Comparison of ENCODE assay signal across 18 cellular contexts in the genomic region with DNA sequence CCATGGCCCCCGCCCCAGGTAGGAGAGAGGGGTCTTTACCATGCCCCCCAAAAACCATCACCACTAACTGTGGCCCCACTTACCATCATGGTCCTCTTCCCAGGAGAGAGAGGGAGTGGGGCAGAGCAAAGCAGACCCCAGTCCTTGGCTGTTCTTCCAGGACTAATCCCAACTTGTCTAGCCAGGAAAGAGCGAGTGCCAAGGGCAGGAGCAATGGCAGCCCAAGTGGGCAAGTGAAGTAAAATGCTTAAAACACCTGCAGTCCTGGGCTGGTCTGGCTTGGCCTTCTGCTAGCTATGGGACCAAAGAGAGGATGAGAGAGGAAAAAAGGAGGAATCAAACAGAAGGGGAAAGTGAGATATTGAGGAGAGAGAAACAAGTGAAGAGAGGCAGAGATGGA. TPM values are rescaled to one million over a fixed set of nuclear protein-coding genes. Genes with fewer than 3 reads are reported as not detected.
DNase-seq lines count a peak whose midpoint lies in the region; ATAC-seq, FAIRE-seq and TF ChIP-seq lines count a peak whose summit lies in the region.
"Had no signal": no experiment of that assay in that cellular context is flagged by ENCODE, and none has a peak within 500 bp of the region (broad histone marks: within the 10 kb centered on the region; RNA-seq: fewer than 3 reads in every experiment).

No MANE protein-coding gene starts in this region.

- H3K4me1 ChIP-seq in HepG2 (ENCODE audit: insufficient read depth, low read length) (no peaks in the 10 kb centered on the region), right lobe of liver (peaks cover 0 to 4% (median 0%) of the 10 kb centered on the region in 4 donors), endodermal cell (ENCODE audit: control insufficient read depth, insufficient read depth, low read length) (no peaks in the 10 kb centered on the region)

- intact Hi-C loops in HepG2 (cut with micrococcal nuclease; ENCODE audit: unreplicated experiment) (no loop called here), right lobe of liver (cut with DNase I) (no loop called here)

- BruUV-seq in HepG2 (replicated peaks; lab: Mats Ljungman, UMichigan) = no TSS peak

- H3K27me3 Mint-ChIP-seq in WTC11 (ENCODE audit: low read depth) (no peaks in the 10 kb centered on the region), endodermal cell (ENCODE audit: insufficient read depth) (no peaks in the 10 kb centered on the region)
- H3K27me3 Mint-ChIP-seq: CD4-positive, CD25-positive, alpha-beta regulatory T cell had no signal

- H3K4me3 ChIP-seq in HepG2 (replicated peaks in 1 of 3; ENCODE audit: insufficient read depth in 1 of 3, low read depth in 2 of 3, low read length in 3 of 3) (no peak overlapping the region), right lobe of liver (no peak overlapping the region), endodermal cell (ENCODE audit: low read length) (no peak overlapping the region)
- H3K4me3 ChIP-seq: BLaER1 treated with 17β-estradiol and CSF1 and Interleukin-3, amounts not matched to agents 10 nM and 100 nM had no signal

- H3K4me1 Mint-ChIP-seq in WTC11 (no peaks in the 10 kb centered on the region), endodermal cell (no peaks in the 10 kb centered on the region)
- H3K4me1 Mint-ChIP-seq: CD4-positive, CD25-positive, alpha-beta regulatory T cell had no signal

- no peaks in the 10 kb centered on the region; a peak in 1 of 5 replicates for H3K27me3 ChIP-seq in HepG2 (ENCODE audit: control insufficient read depth in 1 of 2, insufficient read depth in 2 of 2, low read length in 2 of 2)
- no peaks in the 10 kb centered on the region for H3K27me3 ChIP-seq in right lobe of liver
- H3K27me3 ChIP-seq in endodermal cell (ENCODE audit: control insufficient read depth, insufficient read depth, low read length, poor library complexity, severe bottlenecking) = no peaks in the 10 kb centered on the region
- H3K27me3 ChIP-seq: BLaER1 treated with 17β-estradiol and CSF1 and Interleukin-3, amounts not matched to agents 10 nM and 100 nM had no signal

- DNase-seq in HepG2 (ENCODE audit: low spot score) (no peak), right lobe of liver (no peak), WTC11 (ENCODE audit: low spot score) (no peak), endodermal cell (peak; percentile 22), DMS153 (lab: John Stamatoyannopoulos, UW) (no peak), NCI-H69 (lab: John Stamatoyannopoulos, UW) (no peak)
- DNase-seq in stimulated activated CD4-positive, alpha-beta T cell treated with anti-CD3 and anti-CD28 coated beads, Interleukin-4, amount 100 ng/mL, for 24 hours = no peak
- DNase-seq: 8988T; CD4-positive, CD25-positive, alpha-beta regulatory T cell; DMS 273 treated with DMSO at 0.1 percent for 48 hours; DMS79 treated with DMSO at 0.1 percent for 48 hours; EL; GOT3; HCEC 1CT; IMR-90 had no signal

- no peak overlapping the region for H2AFZ ChIP-seq in HepG2 (ENCODE audit: low read length)

- 95% methylated on average over 1 of the region's 2 CpGs for WGBS in HepG2 (ENCODE audit: low lambda C conversion rate)
- 90% methylated on average over 2 of the region's 2 CpGs for WGBS in right lobe of liver (ENCODE audit: insufficient coverage, low coverage, low lambda C conversion rate, missing lambda C conversion rate)
- 89 to 100% methylated on average over 1 to 2 of the region's 2 CpGs for WGBS in endodermal cell (ENCODE audit: insufficient coverage in 1 of 2, insufficient read length in 1 of 2), 2 experiments

- TF ChIP-seq RAD21 in HepG2 (CRISPR knock-in tag; IDR thresholded peaks at IDR 0.05) = no peak

- H3K36me3 Mint-ChIP-seq in WTC11 = peaks cover 29% of the 10 kb centered on the region
- peaks cover 61% of the 10 kb centered on the region for H3K36me3 Mint-ChIP-seq in endodermal cell (ENCODE audit: low read depth)

- FAIRE-seq in HepG2 (lab: Jason Lieb, UNC) = no peak
- FAIRE-seq: G401.6, GM12891 had no signal

- H4K20me1 ChIP-seq in HepG2 (ENCODE audit: insufficient read depth, low read length) = no peaks in the 10 kb centered on the region

- no peak overlapping the region for H3K9ac ChIP-seq in HepG2 (ENCODE audit: insufficient read depth, low read depth, low read length)
- H3K9ac ChIP-seq in endodermal cell (ENCODE audit: extremely low read depth, low read length, poor library complexity, severe bottlenecking) = no peak overlapping the region
- H3K9ac ChIP-seq: BLaER1 treated with 17β-estradiol and CSF1 and Interleukin-3, amounts not matched to agents 10 nM and 100 nM had no signal

- H3K4me3 Mint-ChIP-seq in WTC11 = no peak overlapping the region
- H3K4me3 Mint-ChIP-seq in endodermal cell = no peak overlapping the region
- H3K4me3 Mint-ChIP-seq: CD4-positive, CD25-positive, alpha-beta regulatory T cell had no signal

- H3K27ac Mint-ChIP-seq in WTC11 (no peak overlapping the region; the same call in 1 of the 2 replicates), endodermal cell (no peak overlapping the region)
- H3K27ac Mint-ChIP-seq: CD4-positive, CD25-positive, alpha-beta regulatory T cell had no signal

- H3K36me3 ChIP-seq in HepG2 (replicated peaks in 1 of 2; ENCODE audit: control insufficient read depth in 1 of 2, insufficient read depth in 2 of 2, low read length in 2 of 2) = no peaks in the 10 kb centered on the region
- peaks cover 0 to 2% (median 0%) of the 10 kb centered on the region in 4 donors for H3K36me3 ChIP-seq in right lobe of liver
- H3K36me3 ChIP-seq in endodermal cell (ENCODE audit: control insufficient read depth, insufficient read depth, low read length) = peaks cover 32% of the 10 kb centered on the region

- no peaks in the 10 kb centered on the region for H3K79me2 ChIP-seq in HepG2 (ENCODE audit: insufficient read depth, low read length)

- POLR2A ChIA-PET in HepG2 (lab: Yijun Ruan, JAX) (no interaction called here), WTC11 (lab: Charles Lee) (no interaction called here)

- TF ChIP-seq POLR2A in HepG2 (IDR thresholded peaks at IDR 0.05; ENCODE audit: insufficient read depth in 1 of 2, low read depth in 2 of 2, low read length in 2 of 2) = no peak
- no peak for TF ChIP-seq POLR2A in right lobe of liver (IDR thresholded peaks at IDR 0.05)

- H3K9me3 Mint-ChIP-seq in WTC11 = no peaks in the 10 kb centered on the region
- no peaks in the 10 kb centered on the region for H3K9me3 Mint-ChIP-seq in endodermal cell
- H3K9me3 Mint-ChIP-seq: CD4-positive, CD25-positive, alpha-beta regulatory T cell had no signal

- no peak for TF ChIP-seq CTCF in HepG2 (CRISPR knock-in tag; IDR thresholded peaks at IDR 0.05)
- no peak for TF ChIP-seq CTCF in right lobe of liver (IDR thresholded peaks at IDR 0.05)
- TF ChIP-seq CTCF in WTC11 (IDR thresholded peaks at IDR 0.05) = no peak
- no peak for TF ChIP-seq CTCF in endodermal cell (conservative IDR thresholded peaks at IDR 0.05)

- H3K27ac ChIP-seq in HepG2 (ENCODE audit: extremely low read length, insufficient read depth, low read length) (no peak overlapping the region), right lobe of liver (no peak overlapping the region), endodermal cell (ENCODE audit: low read depth, low read length) (no peak overlapping the region)
- H3K27ac ChIP-seq: BLaER1 treated with 17β-estradiol and CSF1 and Interleukin-3, amounts not matched to agents 10 nM and 100 nM had no signal

- in situ Hi-C loops in HepG2 (cut with HindIII; ENCODE audit: extremely low pct_ligation_motif_present, low pct_unique_long_range_greater_than_20kb) = no loop called here

- no peaks in the 10 kb centered on the region for H3K9me3 ChIP-seq in HepG2 (ENCODE audit: low read length)
- H3K9me3 ChIP-seq in right lobe of liver = no peaks in the 10 kb centered on the region
- no peaks in the 10 kb centered on the region for H3K9me3 ChIP-seq in endodermal cell (ENCODE audit: control insufficient read depth, low read length)

- H3K4me2 ChIP-seq in HepG2 (ENCODE audit: low read depth, low read length) = no peak overlapping the region
- H3K4me2 ChIP-seq: BLaER1 treated with 17β-estradiol and CSF1 and Interleukin-3, amounts not matched to agents 10 nM and 100 nM had no signal

- ATAC-seq in HepG2 (no peak), right lobe of liver (no peak), WTC11 (no peak)

- TF ChIP-seq EP300 in HepG2 (IDR thresholded peaks at IDR 0.05; ENCODE audit: low read depth in 2 of 2, low read length in 2 of 2) (no peak), HepG2 (CRISPR knock-in tag; IDR thresholded peaks at IDR 0.05; ENCODE audit: borderline replicate concordance) (no peak)

- CTCF ChIA-PET in HepG2 (lab: Yijun Ruan, JAX; ENCODE audit: low intra/inter-chr PET ratio, low total read pairs) (no interaction called here), WTC11 (lab: Charles Lee) (no interaction called here)

RNA-seq across cellular contexts. Expression of a gene that starts 17.9 kb away (rescaled TPM):
- total RNA-seq in HepG2 (2016; rRNA removed; fragmentation: Illumina TruSeq; extraction: Trizol) = 0.27 and 0.33 TPM in 2 replicates
- 0.10 and 0.35 TPM in 2 replicates for total RNA-seq in HepG2 (2016; cell fraction: cytosol; rRNA removed; fragmentation: Illumina TruSeq; extraction: Trizol; ENCODE audit: low read depth)
- total RNA-seq in HepG2 (2016; cell fraction: insoluble cytoplasmic fraction; rRNA removed; fragmentation: Illumina TruSeq; extraction: Trizol) = 0.22 and 0.28 TPM in 2 replicates
- total RNA-seq in HepG2 (2016; cell fraction: membrane; rRNA removed; fragmentation: Illumina TruSeq; extraction: Trizol) = 0.09 and 0.14 TPM in 2 replicates
- 0.28 and 0.37 TPM in 2 replicates for total RNA-seq in HepG2 (2016; cell fraction: nucleus; rRNA removed; fragmentation: Illumina TruSeq; extraction: Trizol)
- polyA plus RNA-seq in HepG2 (2011; rRNA removed) = 0.86 and 1.8 TPM in 2 replicates
- polyA plus RNA-seq in HepG2 (2011; cell fraction: cytosol; rRNA removed) = 0.91 and 1.2 TPM in 2 replicates
- 3.4 and 3.5 TPM in 2 replicates for polyA plus RNA-seq in HepG2 (2011; cell fraction: nucleus; rRNA removed)
- 1.5 and 2.1 TPM in 2 replicates for polyA plus RNA-seq in HepG2 (2012)
- 0.02 TPM in 1 of 2 replicates, not detected in the other for polyA plus RNA-seq in HepG2 (2016; cell fraction: cytosol; fragmentation: Illumina TruSeq; extraction: Trizol; ENCODE audit: low read depth)
- 0.38 and 0.45 TPM in 2 replicates for polyA plus RNA-seq in HepG2 (2016; cell fraction: insoluble cytoplasmic fraction; fragmentation: Illumina TruSeq; extraction: Trizol; ENCODE audit: low read depth)
- 0.14 and 0.20 TPM in 2 replicates for polyA plus RNA-seq in HepG2 (2016; cell fraction: membrane; fragmentation: Illumina TruSeq; extraction: Trizol; ENCODE audit: low read depth)
- polyA plus RNA-seq in HepG2 (2016; cell fraction: nucleus; fragmentation: Illumina TruSeq; extraction: Trizol; ENCODE audit: insufficient read depth, low read depth) = 0.48 and 0.55 TPM in 2 replicates
- 1.7 and 5.3 TPM in 2 replicates for polyA minus RNA-seq in HepG2 (2011; rRNA and poly(A)+ RNA removed; ENCODE audit: low replicate concordance)
- polyA minus RNA-seq in HepG2 (2011; cell fraction: cytosol; rRNA and poly(A)+ RNA removed) = 2.5 and 2.7 TPM in 2 replicates
- polyA minus RNA-seq in HepG2 (2011; cell fraction: nucleus; rRNA and poly(A)+ RNA removed) = 2.1 and 2.4 TPM in 2 replicates
- 1 to 10 TPM in 5 of 6 experiments, under 1 TPM in 1; 0.98 to 3.7 (median 1.7) TPM for total RNA-seq in right lobe of liver
- 33.4 to 35.5 TPM (median 34.2 TPM) in 3 replicates for total RNA-seq in WTC11 (2021)
- total RNA-seq in endodermal cell = 10 to 100 TPM; 30.0 to 41.9 TPM
- polyA plus RNA-seq in endodermal cell (2013, experiment 1 of 2) = 22.9 TPM
- polyA plus RNA-seq in endodermal cell (2013, experiment 2 of 2) = 20.7 TPM

RNA-seq across cellular contexts. Expression of a gene that starts 38.9 kb away (rescaled TPM):
- total RNA-seq in HepG2 (2016; rRNA removed; fragmentation: Illumina TruSeq; extraction: Trizol) (127 and 129 TPM in 2 replicates), right lobe of liver (100 to 1,000 TPM in 2 of 6 experiments, 10 to 100 TPM in 4; 30.6 to 227 (median 32.8) TPM), WTC11 (2021) (102 to 112 TPM (median 110 TPM) in 3 replicates), endodermal cell (100 to 1,000 TPM; 106 to 114 TPM)
- total RNA-seq in HepG2 (2016; cell fraction: cytosol; rRNA removed; fragmentation: Illumina TruSeq; extraction: Trizol; ENCODE audit: low read depth) = 100 and 107 TPM in 2 replicates
- total RNA-seq in HepG2 (2016; cell fraction: insoluble cytoplasmic fraction; rRNA removed; fragmentation: Illumina TruSeq; extraction: Trizol) = 120 and 139 TPM in 2 replicates
- 129 and 137 TPM in 2 replicates for total RNA-seq in HepG2 (2016; cell fraction: membrane; rRNA removed; fragmentation: Illumina TruSeq; extraction: Trizol)
- 38.1 and 46.3 TPM in 2 replicates for total RNA-seq in HepG2 (2016; cell fraction: nucleus; rRNA removed; fragmentation: Illumina TruSeq; extraction: Trizol)
- polyA plus RNA-seq in HepG2 (2011; rRNA removed) = 130 and 154 TPM in 2 replicates
- 136 and 140 TPM in 2 replicates for polyA plus RNA-seq in HepG2 (2011; cell fraction: cytosol; rRNA removed)
- 41.3 and 46.6 TPM in 2 replicates for polyA plus RNA-seq in HepG2 (2011; cell fraction: nucleus; rRNA removed)
- 81.4 and 137 TPM in 2 replicates for polyA plus RNA-seq in HepG2 (2012)
- 129 and 144 TPM in 2 replicates for polyA plus RNA-seq in HepG2 (2016; cell fraction: cytosol; fragmentation: Illumina TruSeq; extraction: Trizol; ENCODE audit: low read depth)
- 157 and 159 TPM in 2 replicates for polyA plus RNA-seq in HepG2 (2016; cell fraction: insoluble cytoplasmic fraction; fragmentation: Illumina TruSeq; extraction: Trizol; ENCODE audit: low read depth)
- 161 and 164 TPM in 2 replicates for polyA plus RNA-seq in HepG2 (2016; cell fraction: membrane; fragmentation: Illumina TruSeq; extraction: Trizol; ENCODE audit: low read depth)
- 79.1 and 91.5 TPM in 2 replicates for polyA plus RNA-seq in HepG2 (2016; cell fraction: nucleus; fragmentation: Illumina TruSeq; extraction: Trizol; ENCODE audit: insufficient read depth, low read depth)
- 66.1 and 174 TPM in 2 replicates for polyA minus RNA-seq in HepG2 (2011; rRNA and poly(A)+ RNA removed; ENCODE audit: low replicate concordance)
- polyA minus RNA-seq in HepG2 (2011; cell fraction: cytosol; rRNA and poly(A)+ RNA removed) = 29.3 and 33.8 TPM in 2 replicates
- 14.4 and 17.7 TPM in 2 replicates for polyA minus RNA-seq in HepG2 (2011; cell fraction: nucleus; rRNA and poly(A)+ RNA removed)
- 141 TPM for polyA plus RNA-seq in endodermal cell (2013, experiment 1 of 2)
- 125 TPM for polyA plus RNA-seq in endodermal cell (2013, experiment 2 of 2)

RNA-seq across cellular contexts. Expression of a gene that starts 48.8 kb away (rescaled TPM):
- 15.3 and 20.1 TPM in 2 replicates for total RNA-seq in HepG2 (2016; rRNA removed; fragmentation: Illumina TruSeq; extraction: Trizol)
- 2.2 and 3.3 TPM in 2 replicates for total RNA-seq in HepG2 (2016; cell fraction: cytosol; rRNA removed; fragmentation: Illumina TruSeq; extraction: Trizol; ENCODE audit: low read depth)
- 15.0 and 19.2 TPM in 2 replicates for total RNA-seq in HepG2 (2016; cell fraction: insoluble cytoplasmic fraction; rRNA removed; fragmentation: Illumina TruSeq; extraction: Trizol)
- 5.4 and 5.5 TPM in 2 replicates for total RNA-seq in HepG2 (2016; cell fraction: membrane; rRNA removed; fragmentation: Illumina TruSeq; extraction: Trizol)
- 16.8 and 19.8 TPM in 2 replicates for total RNA-seq in HepG2 (2016; cell fraction: nucleus; rRNA removed; fragmentation: Illumina TruSeq; extraction: Trizol)
- 20.6 and 27.7 TPM in 2 replicates for polyA plus RNA-seq in HepG2 (2011; rRNA removed)
- polyA plus RNA-seq in HepG2 (2011; cell fraction: cytosol; rRNA removed) = 11.3 and 15.1 TPM in 2 replicates
- polyA plus RNA-seq in HepG2 (2011; cell fraction: nucleus; rRNA removed) = 130 and 140 TPM in 2 replicates
- 9.3 and 11.3 TPM in 2 replicates for polyA plus RNA-seq in HepG2 (2012)
- polyA plus RNA-seq in HepG2 (2016; cell fraction: cytosol; fragmentation: Illumina TruSeq; extraction: Trizol; ENCODE audit: low read depth) = 2.0 and 2.1 TPM in 2 replicates
- polyA plus RNA-seq in HepG2 (2016; cell fraction: insoluble cytoplasmic fraction; fragmentation: Illumina TruSeq; extraction: Trizol; ENCODE audit: low read depth) = 14.4 and 15.2 TPM in 2 replicates
- 3.7 TPM in 2 replicates for polyA plus RNA-seq in HepG2 (2016; cell fraction: membrane; fragmentation: Illumina TruSeq; extraction: Trizol; ENCODE audit: low read depth)
- 38.8 and 42.1 TPM in 2 replicates for polyA plus RNA-seq in HepG2 (2016; cell fraction: nucleus; fragmentation: Illumina TruSeq; extraction: Trizol; ENCODE audit: insufficient read depth, low read depth)
- polyA minus RNA-seq in HepG2 (2011; rRNA and poly(A)+ RNA removed; ENCODE audit: low replicate concordance) = 31.0 and 50.1 TPM in 2 replicates
- polyA minus RNA-seq in HepG2 (2011; cell fraction: cytosol; rRNA and poly(A)+ RNA removed) = 12.0 and 12.5 TPM in 2 replicates
- 12.9 and 13.9 TPM in 2 replicates for polyA minus RNA-seq in HepG2 (2011; cell fraction: nucleus; rRNA and poly(A)+ RNA removed)
- 10 to 100 TPM; 14.5 to 30.5 (median 24.1) TPM for total RNA-seq in right lobe of liver
- total RNA-seq in WTC11 (2021) = 27.9 to 29.9 TPM (median 28.1 TPM) in 3 replicates
- 10 to 100 TPM; 19.6 to 29.6 TPM for total RNA-seq in endodermal cell
- polyA plus RNA-seq in endodermal cell (2013, experiment 1 of 2) = 20.7 TPM
- polyA plus RNA-seq in endodermal cell (2013, experiment 2 of 2) = 20.5 TPM
